10 cellular contexts compared by ENCODE assay signal in genomic region chr5:390571-391491, GRCh38. TPM values are rescaled to one million over a fixed set of nuclear protein-coding genes. Genes with fewer than 3 reads are reported as not detected.
DNase-seq lines count a peak whose midpoint lies in the region; ATAC-seq, FAIRE-seq and TF ChIP-seq lines count a peak whose summit lies in the region.
"Had no signal": no experiment of that assay in that cellular context is flagged by ENCODE, and none has a peak within 500 bp of the region (broad histone marks: within the 10 kb centered on the region; RNA-seq: fewer than 3 reads in every experiment).

No MANE protein-coding gene starts in this region.

- H3K4me3 Mint-ChIP-seq in activated naive CD8-positive, alpha-beta T cell, result peak overlapping the region; percentile 45
- no peak overlapping the region for H3K4me3 Mint-ChIP-seq in activated naive CD8-positive, alpha-beta T cell treated with anti-CD3 and anti-CD28 coated beads, Interleukin-2, amount 50 U/mL, for 24 hours
- H3K4me3 Mint-ChIP-seq in T-cell (peak overlapping the region in 2 of 3 donors; percentile 24 to 66), type B pancreatic cell (no peak overlapping the region)

- H3K4me1 ChIP-seq in kidney (ENCODE audit: control insufficient read depth in 1 of 2, insufficient read depth in 1 of 2, low read depth in 1 of 2, low read length in 2 of 2), result no peaks in the 10 kb centered on the region

- FAIRE-seq in kidney (lab: Jason Lieb, UNC), result no peak

- no peaks in the 10 kb centered on the region for H3K9me3 ChIP-seq in kidney (ENCODE audit: control insufficient read depth in 1 of 2, low read length in 2 of 2)

- no peak overlapping the region for H3K4me3 ChIP-seq in kidney (ENCODE audit: low read length in 2 of 2)

- POLR2A ChIA-PET in T-cell (lab: Charles Lee), result no interaction called here

- no peak for DNase-seq in activated naive CD8-positive, alpha-beta T cell treated with anti-CD3 and anti-CD28 coated beads, Interleukin-2, amount 50 U/mL, for 24 hours
- DNase-seq in T-cell, result peak in 1 of 34 experiments; percentile 4
- peak; percentile 38 for DNase-seq in kidney
- DNase-seq in type B pancreatic cell (ENCODE audit: extremely low spot score, unreplicated experiment), result peak; percentile 50
- no peak for DNase-seq in hepatic stellate cell (ENCODE audit: low spot score)
- DNase-seq in hippocampal formation (lab: John Stamatoyannopoulos, UW), result no peak
- DNase-seq: C1 segment of cervical spinal cord had no signal

- ATAC-seq in activated naive CD8-positive, alpha-beta T cell treated with anti-CD3 and anti-CD28 coated beads, Interleukin-2, amount 50 U/mL, for 24 hours, result no peak
- ATAC-seq in T-cell (replicated peaks in 1 of 4) (no peak), GM19452 (IDR thresholded peaks at IDR 0.05; ENCODE audit: unreplicated experiment) (no peak)

- peak overlapping the region; percentile 41 for H3K27ac Mint-ChIP-seq in activated naive CD8-positive, alpha-beta T cell
- no peak overlapping the region for H3K27ac Mint-ChIP-seq in activated naive CD8-positive, alpha-beta T cell treated with anti-CD3 and anti-CD28 coated beads, Interleukin-2, amount 50 U/mL, for 24 hours
- H3K27ac Mint-ChIP-seq in T-cell (no peak overlapping the region), type B pancreatic cell (no peak overlapping the region)

- no peaks in the 10 kb centered on the region for H3K36me3 ChIP-seq in kidney (ENCODE audit: control insufficient read depth in 1 of 2, insufficient read depth in 2 of 2, low read length in 2 of 2)

- H3K9ac ChIP-seq in kidney (ENCODE audit: low read length in 2 of 2), result no peak overlapping the region
- H3K9ac ChIP-seq: KMS-11 had no signal

- no peak overlapping the region for H3K27ac ChIP-seq in kidney (ENCODE audit: low read depth in 2 of 2, low read length in 2 of 2)
- H3K27ac ChIP-seq: KMS-11 had no signal

- peaks cover 4% of the 10 kb centered on the region for H3K36me3 Mint-ChIP-seq in activated naive CD8-positive, alpha-beta T cell
- peaks cover 14% of the 10 kb centered on the region for H3K36me3 Mint-ChIP-seq in activated naive CD8-positive, alpha-beta T cell treated with anti-CD3 and anti-CD28 coated beads, Interleukin-2, amount 50 U/mL, for 24 hours (ENCODE audit: low read depth)
- H3K36me3 Mint-ChIP-seq in T-cell, result peaks cover 5% of the 10 kb centered on the region
- H3K36me3 Mint-ChIP-seq in type B pancreatic cell, result peaks cover 8% of the 10 kb centered on the region

- no peaks in the 10 kb centered on the region for H3K27me3 Mint-ChIP-seq in activated naive CD8-positive, alpha-beta T cell
- no peaks in the 10 kb centered on the region for H3K27me3 Mint-ChIP-seq in activated naive CD8-positive, alpha-beta T cell treated with anti-CD3 and anti-CD28 coated beads, Interleukin-2, amount 50 U/mL, for 24 hours
- H3K27me3 Mint-ChIP-seq in T-cell (peaks cover 2 to 4% of the 10 kb centered on the region in 2 donors), type B pancreatic cell (no peaks in the 10 kb centered on the region)

- intact Hi-C loops in kidney (cut with DNase I), result no loop called here

- no peak for TF ChIP-seq CTCF in kidney (IDR thresholded peaks at IDR 0.05; ENCODE audit: borderline replicate concordance, extremely low read depth, insufficient read depth)
- no peak for TF ChIP-seq CTCF in type B pancreatic cell (conservative IDR thresholded peaks at IDR 0.05)

- CTCF ChIA-PET in T-cell (lab: Charles Lee), result no interaction called here

- peaks cover 30% of the 10 kb centered on the region for H3K4me1 Mint-ChIP-seq in activated naive CD8-positive, alpha-beta T cell (ENCODE audit: low read depth)
- H3K4me1 Mint-ChIP-seq in activated naive CD8-positive, alpha-beta T cell treated with anti-CD3 and anti-CD28 coated beads, Interleukin-2, amount 50 U/mL, for 24 hours, result peaks cover 35% of the 10 kb centered on the region
- peaks cover 16 to 30% (median 24%) of the 10 kb centered on the region in 3 donors for H3K4me1 Mint-ChIP-seq in T-cell
- H3K4me1 Mint-ChIP-seq in type B pancreatic cell (ENCODE audit: unreplicated experiment), result peaks cover 33% of the 10 kb centered on the region

- H3K9me3 Mint-ChIP-seq in activated naive CD8-positive, alpha-beta T cell (ENCODE audit: low read depth), result peaks cover 4% of the 10 kb centered on the region
- H3K9me3 Mint-ChIP-seq in activated naive CD8-positive, alpha-beta T cell treated with anti-CD3 and anti-CD28 coated beads, Interleukin-2, amount 50 U/mL, for 24 hours, result peaks cover 4% of the 10 kb centered on the region
- H3K9me3 Mint-ChIP-seq in T-cell, result peaks cover 4% of the 10 kb centered on the region in 3 donors
- no peaks in the 10 kb centered on the region for H3K9me3 Mint-ChIP-seq in type B pancreatic cell

RNA-seq across cellular contexts. Expression of gene EXOC3, which starts 52.1 kb away (rescaled TPM):
- 10 to 100 TPM; 81.6 to 99.8 (median 84.2) TPM for total RNA-seq in T-cell
- 71.5 TPM for total RNA-seq in kidney
- polyA plus RNA-seq in kidney (ENCODE audit: insufficient read depth, low read depth, low replicate concordance), result 40.5 TPM
- 62.9 and 64.6 TPM in 2 replicates for total RNA-seq in type B pancreatic cell (ENCODE audit: low replicate concordance)

Comparison
In these comparisons a context has a peak if more than half of its experiments do, and no peak if none do; other contexts are left out.
1. H3K4me3 Mint-ChIP-seq: peak in activated naive CD8-positive, alpha-beta T cell (single experiment) and T-cell (2 of 3); none in activated naive CD8-positive, alpha-beta T cell treated with anti-CD3 and anti-CD28 coated beads, Interleukin-2, amount 50 U/mL, for 24 hours (single experiment) and type B pancreatic cell (single experiment).
2. DNase-seq: peak in kidney (single experiment) and type B pancreatic cell (single experiment); none in activated naive CD8-positive, alpha-beta T cell treated with anti-CD3 and anti-CD28 coated beads, Interleukin-2, amount 50 U/mL, for 24 hours (single experiment), hepatic stellate cell (single experiment) and hippocampal formation (0 of 2).